Comparison of ENCODE assay signal across 17 cellular contexts in the genomic region with DNA sequence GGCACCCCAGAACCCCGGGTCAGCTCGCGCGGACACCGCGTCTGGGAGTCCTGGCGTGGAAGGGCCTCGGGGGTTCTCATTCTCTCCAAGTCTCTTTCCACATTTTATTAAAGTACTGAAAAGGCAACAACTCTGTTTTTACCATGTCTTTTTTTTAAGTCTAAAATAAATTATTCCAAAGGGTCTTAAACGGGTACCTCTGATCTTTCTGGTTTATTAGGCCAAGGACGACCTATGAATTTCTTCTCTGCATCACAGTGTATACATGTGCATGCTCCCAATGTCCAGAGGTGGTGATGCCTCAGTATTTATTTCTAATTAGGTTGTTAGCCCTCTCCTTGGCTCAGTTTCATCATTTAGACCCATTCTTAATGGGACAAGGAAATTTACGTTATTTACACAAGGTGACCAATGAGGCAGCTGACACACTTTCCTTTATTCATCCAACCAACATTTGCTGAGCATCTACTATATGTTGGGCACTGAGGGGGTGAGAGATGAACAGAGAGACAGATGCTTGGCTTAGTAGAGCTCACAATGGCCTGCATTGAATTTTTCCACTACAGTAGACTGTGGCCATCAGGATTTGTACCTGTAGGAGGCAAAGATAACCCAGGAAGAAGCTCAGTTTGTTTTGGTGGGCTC. TPM values are rescaled to one million over a fixed set of nuclear protein-coding genes. Genes with fewer than 3 reads are reported as not detected.
DNase-seq lines count a peak whose midpoint lies in the region; ATAC-seq lines count a peak whose summit lies in the region.
"Had no signal": no experiment of that assay in that cellular context is flagged by ENCODE, and none has a peak within 500 bp of the region (broad histone marks: within the 10 kb centered on the region; RNA-seq: fewer than 3 reads in every experiment).

No MANE protein-coding gene starts in this region.

- H3K36me3 ChIP-seq in CD4-positive, alpha-beta memory T cell (ENCODE audit: insufficient read depth, low read length): no peaks in the 10 kb centered on the region
- H3K36me3 ChIP-seq in HAP-1 (replicated peaks) (no peaks in the 10 kb centered on the region), Karpas-422 (ENCODE audit: insufficient read depth, low read length) (no peaks in the 10 kb centered on the region)
- H3K36me3 ChIP-seq: upper lobe of right lung had no signal

- peak overlapping the region in 7 of 8 donors; percentile 24 to 36 (median 31) for H3K4me3 Mint-ChIP-seq in CD4-positive, alpha-beta memory T cell
- H3K4me3 Mint-ChIP-seq in activated CD8-positive, alpha-beta T cell treated with anti-CD3 and anti-CD28 coated beads, Interleukin-2, amount 10 ng/mL, durations not matched to agents 7 days and 5 days: peak overlapping the region; percentile 21
- H3K4me3 Mint-ChIP-seq in naive B cell: peak overlapping the region; percentile 9 to 73 (median 65)
- no peak overlapping the region for H3K4me3 Mint-ChIP-seq in activated T-helper 17 cell treated with anti-CD3 and anti-CD28 coated beads, Interleukin-2, amount 50 U/mL, for 72 hours

- H3K4me1 Mint-ChIP-seq in CD4-positive, alpha-beta memory T cell: peaks cover 11 to 41% (median 16%) of the 10 kb centered on the region in 4 donors
- peaks cover 14% of the 10 kb centered on the region for H3K4me1 Mint-ChIP-seq in activated CD8-positive, alpha-beta T cell treated with anti-CD3 and anti-CD28 coated beads, Interleukin-2, amount 10 ng/mL, durations not matched to agents 7 days and 5 days (ENCODE audit: low read depth)
- peaks cover 10 to 19% (median 14%) of the 10 kb centered on the region in 3 donors for H3K4me1 Mint-ChIP-seq in naive B cell
- peaks cover 6% of the 10 kb centered on the region for H3K4me1 Mint-ChIP-seq in activated T-helper 17 cell treated with anti-CD3 and anti-CD28 coated beads, Interleukin-2, amount 50 U/mL, for 72 hours

- H3K36me3 Mint-ChIP-seq in CD4-positive, alpha-beta memory T cell: peaks cover under 1 to 1% of the 10 kb centered on the region in 2 donors
- H3K36me3 Mint-ChIP-seq in activated CD8-positive, alpha-beta T cell treated with anti-CD3 and anti-CD28 coated beads, Interleukin-2, amount 10 ng/mL, durations not matched to agents 7 days and 5 days (ENCODE audit: low read depth): peaks cover 3% of the 10 kb centered on the region
- H3K36me3 Mint-ChIP-seq in naive B cell: peaks cover 12% of the 10 kb centered on the region in 2 donors
- peaks cover 2% of the 10 kb centered on the region for H3K36me3 Mint-ChIP-seq in activated T-helper 17 cell treated with anti-CD3 and anti-CD28 coated beads, Interleukin-2, amount 50 U/mL, for 72 hours (ENCODE audit: low read depth)

- H3K79me2 ChIP-seq in Karpas-422 (ENCODE audit: low read length): no peaks in the 10 kb centered on the region

- DNase-seq in CD4-positive, alpha-beta memory T cell: no peak
- DNase-seq in HAP-1 (ENCODE audit: low spot score in 2 of 2): no peak
- DNase-seq in activated CD8-positive, alpha-beta T cell treated with anti-CD3 and anti-CD28 coated beads, Interleukin-2, amount 10 ng/mL, durations not matched to agents 7 days and 5 days: no peak
- no peak for DNase-seq in naive B cell
- DNase-seq in NCI-H69 (lab: John Stamatoyannopoulos, UW): no peak
- DNase-seq in NOMO-1 (lab: John Stamatoyannopoulos, UW; ENCODE audit: unreplicated experiment in 2 of 2): no peak
- no peak for DNase-seq in Karpas-422
- DNase-seq: GDM1, NCI-H2029, Right ventricle myocardium superior, upper lobe of right lung had no signal

- peaks cover 50 to 69% of the 10 kb centered on the region in 2 donors for H3K27me3 Mint-ChIP-seq in CD4-positive, alpha-beta memory T cell
- peaks cover 66% of the 10 kb centered on the region for H3K27me3 Mint-ChIP-seq in activated CD8-positive, alpha-beta T cell treated with anti-CD3 and anti-CD28 coated beads, Interleukin-2, amount 10 ng/mL, durations not matched to agents 7 days and 5 days (ENCODE audit: low read depth)
- H3K27me3 Mint-ChIP-seq in naive B cell: peaks cover 83 to 88% (median 88%) of the 10 kb centered on the region in 3 donors
- H3K27me3 Mint-ChIP-seq in activated T-helper 17 cell treated with anti-CD3 and anti-CD28 coated beads, Interleukin-2, amount 50 U/mL, for 72 hours: peaks cover 76% of the 10 kb centered on the region

- no peak overlapping the region for H2AFZ ChIP-seq in Karpas-422 (ENCODE audit: low read length)

- no peak overlapping the region for H3K4me3 ChIP-seq in CD4-positive, alpha-beta memory T cell (ENCODE audit: low read length in 2 of 2)
- H3K4me3 ChIP-seq in HAP-1: peak overlapping the region; percentile 21
- H3K4me3 ChIP-seq in Karpas-422 (ENCODE audit: low read length): no peak overlapping the region
- H3K4me3 ChIP-seq: upper lobe of right lung had no signal

- peaks cover 9% of the 10 kb centered on the region for H3K4me1 ChIP-seq in CD4-positive, alpha-beta memory T cell (ENCODE audit: insufficient read depth, low read length)
- peaks cover 5% of the 10 kb centered on the region; the same call in 1 of the 2 replicates for H3K4me1 ChIP-seq in HAP-1
- no peaks in the 10 kb centered on the region for H3K4me1 ChIP-seq in Karpas-422 (ENCODE audit: low read length)

- H3K9ac ChIP-seq in Karpas-422 (ENCODE audit: low read length): no peak overlapping the region

- H3K9me3 ChIP-seq in CD4-positive, alpha-beta memory T cell (ENCODE audit: control insufficient read depth in 1 of 2, low read length in 2 of 2): no peaks in the 10 kb centered on the region
- no peaks in the 10 kb centered on the region for H3K9me3 ChIP-seq in HAP-1
- no peaks in the 10 kb centered on the region for H3K9me3 ChIP-seq in Karpas-422 (ENCODE audit: low read length)
- H3K9me3 ChIP-seq: upper lobe of right lung had no signal

- H4K20me1 ChIP-seq in Karpas-422 (ENCODE audit: insufficient read depth, low read depth, low read length): no peaks in the 10 kb centered on the region

- POLR2A ChIA-PET in CD4-positive, alpha-beta memory T cell (lab: Charles Lee; ENCODE audit: partially characterized antibody): no interaction called here
- POLR2A ChIA-PET in activated CD8-positive, alpha-beta T cell treated with anti-CD3 and anti-CD28 coated beads, Interleukin-2, amount 10 ng/mL, durations not matched to agents 7 days and 5 days (lab: Charles Lee): no interaction called here

- CTCF ChIA-PET in CD4-positive, alpha-beta memory T cell (lab: Charles Lee; ENCODE audit: partially characterized antibody): interaction anchor here (0.9 to 1.7 kb wide), 2 partner anchors 17 to 623 kb away, joined by 3 to 6 read pairs; no protein-coding TSS in a partner anchor
- CTCF ChIA-PET in activated CD8-positive, alpha-beta T cell treated with anti-CD3 and anti-CD28 coated beads, Interleukin-2, amount 10 ng/mL, durations not matched to agents 7 days and 5 days (lab: Charles Lee): interaction anchor here (0.9 to 1.5 kb wide), 2 partner anchors 11 to 24 kb away, joined by 3 to 4 read pairs; no protein-coding TSS in a partner anchor

- peaks cover 0 to 26% (median 13%) of the 10 kb centered on the region in 8 donors for H3K9me3 Mint-ChIP-seq in CD4-positive, alpha-beta memory T cell
- no peaks in the 10 kb centered on the region for H3K9me3 Mint-ChIP-seq in activated CD8-positive, alpha-beta T cell treated with anti-CD3 and anti-CD28 coated beads, Interleukin-2, amount 10 ng/mL, durations not matched to agents 7 days and 5 days (ENCODE audit: insufficient read depth)
- H3K9me3 Mint-ChIP-seq in naive B cell: peaks cover 4 to 28% (median 17%) of the 10 kb centered on the region in 7 donors
- H3K9me3 Mint-ChIP-seq in activated T-helper 17 cell treated with anti-CD3 and anti-CD28 coated beads, Interleukin-2, amount 50 U/mL, for 72 hours: no peaks in the 10 kb centered on the region

- H3K27ac Mint-ChIP-seq in CD4-positive, alpha-beta memory T cell: peak overlapping the region in 3 of 7 donors; percentile 1 to 55 (median 2)
- H3K27ac Mint-ChIP-seq in activated CD8-positive, alpha-beta T cell treated with anti-CD3 and anti-CD28 coated beads, Interleukin-2, amount 10 ng/mL, durations not matched to agents 7 days and 5 days: no peak overlapping the region
- peak overlapping the region in 2 of 6 donors; percentile 11 to 49 for H3K27ac Mint-ChIP-seq in naive B cell
- H3K27ac Mint-ChIP-seq in activated T-helper 17 cell treated with anti-CD3 and anti-CD28 coated beads, Interleukin-2, amount 50 U/mL, for 72 hours: no peak overlapping the region

- no peak overlapping the region for H3K27ac ChIP-seq in CD4-positive, alpha-beta memory T cell (ENCODE audit: low read depth, low read length)
- no peak overlapping the region for H3K27ac ChIP-seq in Karpas-422 (ENCODE audit: low read length)
- H3K27ac ChIP-seq: epithelial cell of prostate, upper lobe of right lung had no signal

- in situ Hi-C loops in HAP-1 (cut with MboI; ENCODE audit: low sequenced_read_pairs): no loop called here

- no peaks in the 10 kb centered on the region for H3K9me2 ChIP-seq in Karpas-422 (replicated peaks; ENCODE audit: insufficient read depth, low read length)

- intact Hi-C loops in CD4-positive, alpha-beta memory T cell (cut with micrococcal nuclease): loop anchor here (2.0 to 10.0 kb wide), 5 partner anchors 15 to 779 kb away; a partner anchor contains a TSS

- ATAC-seq in activated CD8-positive, alpha-beta T cell treated with anti-CD3 and anti-CD28 coated beads, Interleukin-2, amount 10 ng/mL, durations not matched to agents 7 days and 5 days: no peak
- ATAC-seq in naive B cell (ENCODE audit: low read depth in 2 of 2): no peak
- ATAC-seq in activated T-helper 17 cell treated with anti-CD3 and anti-CD28 coated beads, Interleukin-2, amount 50 U/mL, for 72 hours (replicated peaks): no peak

- H3K4me2 ChIP-seq in Karpas-422 (ENCODE audit: low read depth, low read length, poor library complexity, severe bottlenecking): no peak overlapping the region

- peaks cover 50% of the 10 kb centered on the region for H3K27me3 ChIP-seq in CD4-positive, alpha-beta memory T cell (ENCODE audit: insufficient read depth, low read length)
- peaks cover 33% of the 10 kb centered on the region for H3K27me3 ChIP-seq in HAP-1 (ENCODE audit: low read depth)
- no peaks in the 10 kb centered on the region for H3K27me3 ChIP-seq in Karpas-422 (ENCODE audit: low read length)

RNA-seq across cellular contexts. Expression of a gene that starts 7.6 kb away (rescaled TPM):
- total RNA-seq in CD4-positive, alpha-beta memory T cell: not detected
- polyA plus RNA-seq in CD4-positive, alpha-beta memory T cell: not detected
- total RNA-seq in activated CD8-positive, alpha-beta T cell treated with anti-CD3 and anti-CD28 coated beads, Interleukin-2, amount 10 ng/mL, durations not matched to agents 7 days and 5 days: not detected
- not detected for polyA plus RNA-seq in naive B cell (ENCODE audit: low read depth in 6 of 6)
- not detected for total RNA-seq in activated T-helper 17 cell treated with anti-CD3 and anti-CD28 coated beads, Interleukin-2, amount 50 U/mL, for 72 hours
- total RNA-seq in Karpas-422 (2014; rRNA removed; shearing (Covaris generic); ENCODE audit: low replicate concordance): not detected in 2 replicates
- total RNA-seq: kidney epithelial cell, M059J, renal cortical epithelial cell, Right ventricle myocardium superior, upper lobe of right lung had no signal
- polyA plus RNA-seq: BJ had no signal
